23 cellular contexts compared by ENCODE assay signal in genomic region chr12:131672941-131673330, GRCh38. TPM values are rescaled to one million over a fixed set of nuclear protein-coding genes. Genes with fewer than 3 reads are reported as not detected.
DNase-seq lines count a peak whose midpoint lies in the region; ATAC-seq and TF ChIP-seq lines count a peak whose summit lies in the region.
"Had no signal": no experiment of that assay in that cellular context is flagged by ENCODE, and none has a peak within 500 bp of the region (broad histone marks: within the 10 kb centered on the region; RNA-seq: fewer than 3 reads in every experiment).

No MANE protein-coding gene starts in this region.

- ATAC-seq in HG03571 (IDR thresholded peaks at IDR 0.05; ENCODE audit: unreplicated experiment) = no peak
- ATAC-seq: GM23338, HCT116, Panc1, SK-N-SH treated with all-trans-retinoic acid at 6 μM for 48 hours had no signal

- no peaks in the 10 kb centered on the region for H3K4me1 Mint-ChIP-seq in osteocyte (ENCODE audit: unreplicated experiment)

- no peaks in the 10 kb centered on the region for H3K9me3 Mint-ChIP-seq in osteocyte (ENCODE audit: unreplicated experiment)

- H3K27ac Mint-ChIP-seq in osteocyte (ENCODE audit: unreplicated experiment) = no peak overlapping the region
- H3K27ac Mint-ChIP-seq: GM23338 had no signal

- no peaks in the 10 kb centered on the region for H3K36me3 Mint-ChIP-seq in osteocyte (ENCODE audit: unreplicated experiment)

- no peak for TF ChIP-seq CTCF in osteocyte (IDR thresholded peaks at IDR 0.05)

- peak; percentile 43 for DNase-seq in activated CD8-positive, alpha-beta memory T cell treated with anti-CD3 and anti-CD28 coated beads for 24 hours
- DNase-seq in activated CD8-positive, alpha-beta memory T cell treated with anti-CD3 and anti-CD28 coated beads, Interleukin-2, amount 50 U/mL, for 4 hours = no peak
- DNase-seq in left kidney (ENCODE audit: low read depth, low spot score) = peak; percentile 44
- DNase-seq in osteocyte (ENCODE audit: extremely low spot score, unreplicated experiment) = peak; percentile 80
- DNase-seq in T-helper 9 cell = no peak
- no peak for DNase-seq in NCI-H128 (lab: John Stamatoyannopoulos, UW; ENCODE audit: unreplicated experiment)
- no peak for DNase-seq in GOT3 (lab: John Stamatoyannopoulos, UW)
- DNase-seq: AML-193; IMR-90; NCI-H1092 treated with DMSO at 0.1 percent for 48 hours; NCI-H146; NCI-H2029; NCI-H2171; NCI-H345; NCI-H524; NCI-H774; NK-92 treated with Interleukin-12 subunit alpha and Interleukin-12 subunit beta, amount 100 ng/mL, for 24 hours; SIG-M5 had no signal

- H3K4me3 Mint-ChIP-seq in osteocyte (ENCODE audit: unreplicated experiment) = no peak overlapping the region
- H3K4me3 Mint-ChIP-seq: GM23338 had no signal

- H3K27me3 Mint-ChIP-seq in osteocyte (ENCODE audit: unreplicated experiment) = peaks cover 27% of the 10 kb centered on the region

RNA-seq across cellular contexts. Expression of gene SFSWAP, which starts 38.0 kb away (rescaled TPM):
- total RNA-seq in osteocyte = 48.0 and 51.3 TPM in 2 replicates

Comparison
In these comparisons a context has a peak if more than half of its experiments do, and no peak if none do; other contexts are left out.
1. DNase-seq: peak in activated CD8-positive, alpha-beta memory T cell treated with anti-CD3 and anti-CD28 coated beads for 24 hours (single experiment), left kidney (single experiment) and osteocyte (single experiment); none in activated CD8-positive, alpha-beta memory T cell treated with anti-CD3 and anti-CD28 coated beads, Interleukin-2, amount 50 U/mL, for 4 hours (single experiment), T-helper 9 cell (single experiment), NCI-H128 (single experiment) and GOT3 (single experiment).